ENCODE assay signal across 9 cellular contexts in the genomic region with DNA sequence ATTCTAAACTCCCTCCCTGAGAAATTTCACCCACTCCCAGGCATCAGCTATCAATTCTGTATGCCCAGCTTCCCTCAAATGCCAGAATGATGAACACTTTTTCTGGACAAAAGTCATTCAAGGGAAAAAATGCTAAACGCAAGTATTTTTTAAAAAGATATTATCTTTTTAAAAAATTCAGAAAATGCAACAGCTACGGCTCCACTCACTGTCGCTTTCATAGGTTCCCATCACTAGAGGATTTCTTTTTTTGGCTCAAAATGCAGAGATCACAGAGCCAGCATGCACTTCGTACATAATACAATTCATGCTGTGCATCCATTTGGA. TPM values are rescaled to one million over a fixed set of nuclear protein-coding genes. Genes with fewer than 3 reads are reported as not detected.
DNase-seq lines count a peak whose midpoint lies in the region; TF ChIP-seq lines count a peak whose summit lies in the region.
"Had no signal": no experiment of that assay in that cellular context is flagged by ENCODE, and none has a peak within 500 bp of the region (broad histone marks: within the 10 kb centered on the region; RNA-seq: fewer than 3 reads in every experiment).

No MANE protein-coding gene starts in this region.

- no peaks in the 10 kb centered on the region for H3K27me3 Mint-ChIP-seq in CD8-positive, alpha-beta memory T cell

- TF ChIP-seq CTCF in NB4 (IDR thresholded peaks at IDR 0.05; ENCODE audit: low read depth, low read length) (no peak), parathyroid adenoma (IDR thresholded peaks at IDR 0.05) (no peak), PC-9 (conservative IDR thresholded peaks at IDR 0.05) (no peak)

- peak overlapping the region in 5 of 8 donors; percentile 43 to 91 (median 72) for H3K27ac Mint-ChIP-seq in CD8-positive, alpha-beta memory T cell

- intact Hi-C loops in PC-9 (cut with micrococcal nuclease; ENCODE audit: unreplicated experiment): no loop called here

- no TSS peak for BruUV-seq in PC-9 (replicated peaks; lab: Mats Ljungman, UMichigan)

- H3K4me3 Mint-ChIP-seq in CD8-positive, alpha-beta memory T cell: peak overlapping the region in 6 of 7 donors; percentile 1 to 88 (median 50)

- H2AFZ ChIP-seq in parathyroid adenoma (peak overlapping the region; percentile 54), PC-9 (no peak overlapping the region)

- POLR2A ChIA-PET in CD8-positive, alpha-beta memory T cell (lab: Charles Lee): interaction anchor here (2.1 kb wide), 1 partner anchor 134 kb away, joined by 9 read pairs; a partner anchor contains a TSS
- POLR2A ChIA-PET in PC-9 (lab: Charles Lee; ENCODE audit: unreplicated experiment): no interaction called here

- TF ChIP-seq POLR2A in NB4 (IDR thresholded peaks at IDR 0.05; ENCODE audit: extremely low read depth, insufficient read length): no peak

- H3K9me3 ChIP-seq in CD8-positive, alpha-beta memory T cell (ENCODE audit: low read length): no peaks in the 10 kb centered on the region
- H3K9me3 ChIP-seq in parathyroid adenoma (ENCODE audit: control insufficient read depth, low read length) (no peaks in the 10 kb centered on the region), PC-9 (ENCODE audit: insufficient read depth, low read depth) (no peaks in the 10 kb centered on the region; the same call in 1 of the 2 replicates)

- H4K20me1 ChIP-seq in PC-9 (ENCODE audit: insufficient read depth): peaks cover 5% of the 10 kb centered on the region; the same call in 1 of the 2 replicates

- H3K36me3 ChIP-seq in CD8-positive, alpha-beta memory T cell (ENCODE audit: insufficient read depth, low read length): no peaks in the 10 kb centered on the region
- H3K36me3 ChIP-seq in parathyroid adenoma (ENCODE audit: control insufficient read depth, insufficient read depth, low read length): no peaks in the 10 kb centered on the region
- H3K36me3 ChIP-seq in PC-9 (ENCODE audit: low read depth): no peaks in the 10 kb centered on the region

- H3K27me3 ChIP-seq in CD8-positive, alpha-beta memory T cell (ENCODE audit: insufficient read depth, low read length, poor library complexity, severe bottlenecking): no peaks in the 10 kb centered on the region
- no peaks in the 10 kb centered on the region for H3K27me3 ChIP-seq in parathyroid adenoma (ENCODE audit: control insufficient read depth, insufficient read depth, low read length)
- H3K27me3 ChIP-seq in PC-9 (ENCODE audit: insufficient read depth, low read depth): no peaks in the 10 kb centered on the region

- peaks cover 0 to 20% (median 12%) of the 10 kb centered on the region in 3 donors for H3K36me3 Mint-ChIP-seq in CD8-positive, alpha-beta memory T cell

- peak overlapping the region; percentile 31 for H3K4me2 ChIP-seq in parathyroid adenoma (ENCODE audit: low read length)
- no peak overlapping the region for H3K4me2 ChIP-seq in PC-9

- H3K9me2 ChIP-seq in PC-9 (ENCODE audit: insufficient read depth): no peaks in the 10 kb centered on the region

- peaks cover 5 to 20% (median 19%) of the 10 kb centered on the region in 5 donors for H3K9me3 Mint-ChIP-seq in CD8-positive, alpha-beta memory T cell

- peaks cover 38% of the 10 kb centered on the region for H3K4me1 ChIP-seq in CD8-positive, alpha-beta memory T cell (ENCODE audit: insufficient read depth, low read length)
- H3K4me1 ChIP-seq in parathyroid adenoma (peaks cover 75% of the 10 kb centered on the region), PC-9 (replicated peaks; ENCODE audit: insufficient read depth) (peaks cover 13% of the 10 kb centered on the region)

- no peak overlapping the region for H3K9ac ChIP-seq in parathyroid adenoma

- H3F3A ChIP-seq in PC-9 (ENCODE audit: insufficient read depth, low read depth): peaks cover 5% of the 10 kb centered on the region; the same call in 1 of the 2 replicates

- H3K79me2 ChIP-seq in parathyroid adenoma (peaks cover 30% of the 10 kb centered on the region), PC-9 (ENCODE audit: low read depth) (peaks cover 49% of the 10 kb centered on the region)

- CTCF ChIA-PET in CD8-positive, alpha-beta memory T cell (lab: Charles Lee): interaction anchor here (0.9 to 1.7 kb wide), 2 partner anchors 14 to 147 kb away, joined by 4 to 5 read pairs; no protein-coding TSS in a partner anchor
- CTCF ChIA-PET in PC-9 (lab: Charles Lee): no interaction called here

- no peak for DNase-seq in CD8-positive, alpha-beta memory T cell
- DNase-seq in NB4 (ENCODE audit: low read depth) (no peak), cerebellar cortex (ENCODE audit: low spot score) (peak; percentile 80), GOT3 (lab: John Stamatoyannopoulos, UW) (no peak), PC-9 (no peak), nucleus accumbens (lab: John Stamatoyannopoulos, UW) (no peak)
- no peak for DNase-seq in stimulated activated CD4-positive, alpha-beta T cell treated with anti-CD3 and anti-CD28 coated beads, Interleukin-2, amount 100 ng/mL, for 48 hours

- peaks cover 33 to 40% (median 40%) of the 10 kb centered on the region in 3 donors for H3K4me1 Mint-ChIP-seq in CD8-positive, alpha-beta memory T cell

- peak overlapping the region; percentile 34 for H3K4me3 ChIP-seq in CD8-positive, alpha-beta memory T cell (ENCODE audit: low read length)
- peak overlapping the region; percentile 59 for H3K4me3 ChIP-seq in NB4 (ENCODE audit: low read depth, low read length)
- no peak overlapping the region for H3K4me3 ChIP-seq in parathyroid adenoma (ENCODE audit: low read depth, low read length)
- H3K4me3 ChIP-seq in PC-9: no peak overlapping the region

- H3K27ac ChIP-seq in CD8-positive, alpha-beta memory T cell (ENCODE audit: low read depth, low read length): no peak overlapping the region
- peak overlapping the region; percentile 97 for H3K27ac ChIP-seq in parathyroid adenoma
- no peak overlapping the region for H3K27ac ChIP-seq in PC-9
- H3K27ac ChIP-seq: VCaP had no signal

RNA-seq across cellular contexts. Expression of a gene that starts 5.1 kb away (rescaled TPM):
- 10 to 100 TPM; 22.3 to 22.8 TPM for total RNA-seq in CD8-positive, alpha-beta memory T cell
- polyA plus RNA-seq in CD8-positive, alpha-beta memory T cell: 36.0 TPM
- 417 and 428 TPM in 2 replicates for total RNA-seq in PC-9 (2021)

RNA-seq across cellular contexts. Expression of a gene that starts 13.5 kb away (rescaled TPM):
- 1 to 10 TPM in 1 of 2 experiments, under 1 TPM in 1; 0.63 to 1.4 TPM for total RNA-seq in CD8-positive, alpha-beta memory T cell
- not detected for polyA plus RNA-seq in CD8-positive, alpha-beta memory T cell
- total RNA-seq in PC-9 (2021): 2.3 TPM in 2 replicates

RNA-seq across cellular contexts. Expression of a gene that starts 50.5 kb away (rescaled TPM):
- 10 to 100 TPM; 13.6 to 14.4 TPM for total RNA-seq in CD8-positive, alpha-beta memory T cell
- 12.2 TPM for polyA plus RNA-seq in CD8-positive, alpha-beta memory T cell
- 16.4 and 18.1 TPM in 2 replicates for total RNA-seq in PC-9 (2021)

RNA-seq across cellular contexts. Expression of a gene that starts 50.7 kb away (rescaled TPM):
- total RNA-seq in CD8-positive, alpha-beta memory T cell: 10 to 100 TPM; 33.4 to 36.0 TPM
- polyA plus RNA-seq in CD8-positive, alpha-beta memory T cell: 23.7 TPM
- 52.1 and 57.8 TPM in 2 replicates for total RNA-seq in PC-9 (2021)

Comparison
In these comparisons a context has a peak if more than half of its experiments do, and no peak if none do; other contexts are left out.
1. H3K4me3 ChIP-seq: peak in CD8-positive, alpha-beta memory T cell (single experiment) and NB4 (single experiment); none in parathyroid adenoma (single experiment) and PC-9 (single experiment).
2. RNA of a gene that starts 5.1 kb away (total RNA-seq): 417 to 428 TPM in PC-9; 22.3 to 22.8 TPM in CD8-positive, alpha-beta memory T cell; every median in the first group is over 10 times any median in the second.